ENCODE assay signal across 18 cellular contexts in the genomic region with DNA sequence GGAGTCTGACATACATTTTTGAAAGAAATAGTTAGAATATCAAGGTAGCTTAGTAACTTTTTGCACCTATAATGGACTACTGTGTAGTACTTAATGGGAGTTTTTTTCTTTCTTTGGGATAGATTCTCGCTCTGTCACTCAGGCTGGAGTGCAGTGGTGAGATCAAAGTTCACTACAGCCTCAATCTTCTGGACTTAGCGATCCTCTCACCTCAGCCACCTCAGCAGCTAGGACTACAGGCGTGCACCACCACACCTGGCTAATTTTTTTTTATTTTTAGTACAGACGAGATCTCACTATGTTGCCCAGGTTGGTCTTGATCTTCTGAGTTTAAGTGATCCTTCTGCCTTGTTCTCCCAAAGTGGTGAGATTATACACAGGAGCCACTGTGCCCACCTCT. TPM values are rescaled to one million over a fixed set of nuclear protein-coding genes. Genes with fewer than 3 reads are reported as not detected.
DNase-seq lines count a peak whose midpoint lies in the region; ATAC-seq, FAIRE-seq and TF ChIP-seq lines count a peak whose summit lies in the region.
"Had no signal": no experiment of that assay in that cellular context is flagged by ENCODE, and none has a peak within 500 bp of the region (broad histone marks: within the 10 kb centered on the region; RNA-seq: fewer than 3 reads in every experiment).

No MANE protein-coding gene starts in this region.

- no peak overlapping the region for H2AK5ac ChIP-seq in trophoblast cell (ENCODE audit: low read length)

- H3K4me2 ChIP-seq in HepG2 (ENCODE audit: low read depth, low read length) (no peak overlapping the region), trophoblast cell (ENCODE audit: low read length) (no peak overlapping the region)
- H3K4me2 ChIP-seq: BLaER1 had no signal

- H4K91ac ChIP-seq in trophoblast cell (ENCODE audit: low read depth, low read length): no peak overlapping the region

- DNase-seq in right atrium auricular region (ENCODE audit: low spot score) (peak; percentile 11), left ventricle myocardium superior (no peak), HepG2 (ENCODE audit: low spot score) (no peak), trophoblast cell (no peak), foreskin melanocyte (no peak), amniotic stem cell (lab: John Stamatoyannopoulos, UW) (no peak)
- DNase-seq: 8988T, Calu3, DMS79 treated with DMSO at 0.1 percent for 48 hours, GF-D8, GM23248, IMR-90 had no signal

- H3K27ac ChIP-seq in right atrium auricular region (no peak overlapping the region), HepG2 (ENCODE audit: extremely low read length, insufficient read depth, low read length) (no peak overlapping the region), trophoblast cell (ENCODE audit: low read depth, low read length) (no peak overlapping the region)
- H3K27ac ChIP-seq: BLaER1, GM23248, HL-60 had no signal

- no peak for TF ChIP-seq RAD21 in HepG2 (CRISPR knock-in tag; IDR thresholded peaks at IDR 0.05)

- no peak overlapping the region for H3K4me3 ChIP-seq in right atrium auricular region
- H3K4me3 ChIP-seq in HepG2 (replicated peaks in 1 of 3; ENCODE audit: insufficient read depth in 1 of 3, low read depth in 2 of 3, low read length in 3 of 3): no peak overlapping the region
- no peak overlapping the region for H3K4me3 ChIP-seq in trophoblast cell (ENCODE audit: low read depth, low read length)
- H3K4me3 ChIP-seq: BLaER1, GM23248, HAP-1 had no signal

- no peak overlapping the region for H4K8ac ChIP-seq in trophoblast cell (ENCODE audit: low read depth, low read length)

- no peak for TF ChIP-seq POLR2A in HepG2 (IDR thresholded peaks at IDR 0.05; ENCODE audit: insufficient read depth in 1 of 2, low read depth in 2 of 2, low read length in 2 of 2)

- no peaks in the 10 kb centered on the region for H3K79me1 ChIP-seq in trophoblast cell (ENCODE audit: low read length)

- no TSS peak for BruUV-seq in HepG2 (replicated peaks; lab: Mats Ljungman, UMichigan)

- H3K27me3 ChIP-seq in right atrium auricular region: no peaks in the 10 kb centered on the region
- H3K27me3 ChIP-seq in HepG2 (ENCODE audit: control insufficient read depth in 1 of 2, insufficient read depth in 2 of 2, low read length in 2 of 2): no peaks in the 10 kb centered on the region
- no peaks in the 10 kb centered on the region for H3K27me3 ChIP-seq in trophoblast cell (ENCODE audit: insufficient read depth, low read length)
- H3K27me3 ChIP-seq: BLaER1 had no signal

- CTCF ChIA-PET in HepG2 (lab: Yijun Ruan, JAX; ENCODE audit: low intra/inter-chr PET ratio, low total read pairs): no interaction called here

- no peak overlapping the region for H3K9ac ChIP-seq in HepG2 (ENCODE audit: insufficient read depth, low read depth, low read length)
- no peak overlapping the region for H3K9ac ChIP-seq in trophoblast cell (ENCODE audit: low read length)
- H3K9ac ChIP-seq: BLaER1, GM23248 had no signal

- no peak overlapping the region for H2BK12ac ChIP-seq in trophoblast cell (ENCODE audit: low read length)

- no peak for FAIRE-seq in HepG2 (lab: Jason Lieb, UNC)
- FAIRE-seq: GM19239 had no signal

- 96% methylated on average over 4 of the region's 4 CpGs for WGBS in HepG2 (ENCODE audit: low lambda C conversion rate)
- WGBS in trophoblast cell (ENCODE audit: extremely low coverage, insufficient coverage, insufficient read length): no CpG with 5 or more reads among the region's 4 CpGs

- H4K20me1 ChIP-seq in HepG2 (ENCODE audit: insufficient read depth, low read length): peaks cover 41% of the 10 kb centered on the region

- TF ChIP-seq EP300 in HepG2 (IDR thresholded peaks at IDR 0.05; ENCODE audit: low read depth in 2 of 2, low read length in 2 of 2) (no peak), HepG2 (CRISPR knock-in tag; IDR thresholded peaks at IDR 0.05; ENCODE audit: borderline replicate concordance) (no peak)

- intact Hi-C loops in left ventricle myocardium superior (cut with micrococcal nuclease) (no loop called here), HepG2 (cut with micrococcal nuclease; ENCODE audit: unreplicated experiment) (no loop called here)

- POLR2A ChIA-PET in HepG2 (lab: Yijun Ruan, JAX): no interaction called here

- no peak overlapping the region for H3K14ac ChIP-seq in trophoblast cell (ENCODE audit: low read length)

- H4K12ac ChIP-seq in trophoblast cell (ENCODE audit: low read depth, low read length): no peak overlapping the region

- H3K18ac ChIP-seq in trophoblast cell (ENCODE audit: low read length): no peak overlapping the region

- in situ Hi-C loops in HepG2 (cut with HindIII; ENCODE audit: extremely low pct_ligation_motif_present, low pct_unique_long_range_greater_than_20kb): no loop called here

- ATAC-seq in left ventricle myocardium superior (no peak), HepG2 (no peak; the same call in 1 of the 3 replicates), HG02623 (IDR thresholded peaks at IDR 0.05; ENCODE audit: unreplicated experiment) (no peak)
- ATAC-seq: CD8-positive, alpha-beta T cell had no signal

- TF ChIP-seq CTCF in right atrium auricular region (IDR thresholded peaks at IDR 0.05): no peak
- no peak for TF ChIP-seq CTCF in HepG2 (CRISPR knock-in tag; IDR thresholded peaks at IDR 0.05)

- H2AFZ ChIP-seq in HepG2 (ENCODE audit: low read length) (no peak overlapping the region), trophoblast cell (ENCODE audit: insufficient read depth, low read length, poor library complexity) (no peak overlapping the region)
- H2AFZ ChIP-seq: GM23248 had no signal

- H2BK5ac ChIP-seq in trophoblast cell (ENCODE audit: low read depth, low read length, poor library complexity): no peak overlapping the region

- H3K23ac ChIP-seq in trophoblast cell (ENCODE audit: low read length): no peak overlapping the region

- H3K79me2 ChIP-seq in HepG2 (ENCODE audit: insufficient read depth, low read length) (peaks cover 82% of the 10 kb centered on the region), trophoblast cell (ENCODE audit: control insufficient read depth, insufficient read depth, low read length, poor library complexity) (peaks cover 22% of the 10 kb centered on the region)

- peak overlapping the region; percentile 75 for H3K4ac ChIP-seq in trophoblast cell (ENCODE audit: low read depth, low read length)

- no peaks in the 10 kb centered on the region for H3K4me1 ChIP-seq in right atrium auricular region
- peaks cover 28% of the 10 kb centered on the region for H3K4me1 ChIP-seq in HepG2 (ENCODE audit: insufficient read depth, low read length)
- no peaks in the 10 kb centered on the region for H3K4me1 ChIP-seq in trophoblast cell (ENCODE audit: control insufficient read depth in 1 of 2, insufficient read depth in 2 of 2, low read length in 2 of 2)
- H3K4me1 ChIP-seq: BLaER1, HAP-1 had no signal

- no peak overlapping the region for H2BK120ac ChIP-seq in trophoblast cell (ENCODE audit: insufficient read depth, low read length, poor library complexity)

- peaks cover 22% of the 10 kb centered on the region for H3K36me3 ChIP-seq in right atrium auricular region
- peaks cover 6 to 24% of the 10 kb centered on the region in 2 experiments; a peak in 4 of 5 replicates for H3K36me3 ChIP-seq in HepG2 (replicated peaks in 1 of 2; ENCODE audit: control insufficient read depth in 1 of 2, insufficient read depth in 2 of 2, low read length in 2 of 2)
- H3K36me3 ChIP-seq in trophoblast cell (ENCODE audit: control insufficient read depth in 1 of 2, insufficient read depth in 2 of 2, low read length in 2 of 2): peaks cover 18 to 28% of the 10 kb centered on the region in 2 experiments

- H3K9me3 ChIP-seq in right atrium auricular region (no peaks in the 10 kb centered on the region), HepG2 (ENCODE audit: low read length) (no peaks in the 10 kb centered on the region), trophoblast cell (ENCODE audit: insufficient read depth, low read depth, low read length) (no peaks in the 10 kb centered on the region)
- H3K9me3 ChIP-seq: BLaER1, HAP-1 had no signal

TF ChIP-seq in HepG2, 621 proteins besides CTCF, POLR2A, EP300 and RAD21 (continues in another document):
- TF ChIP-seq, protein P1, sequence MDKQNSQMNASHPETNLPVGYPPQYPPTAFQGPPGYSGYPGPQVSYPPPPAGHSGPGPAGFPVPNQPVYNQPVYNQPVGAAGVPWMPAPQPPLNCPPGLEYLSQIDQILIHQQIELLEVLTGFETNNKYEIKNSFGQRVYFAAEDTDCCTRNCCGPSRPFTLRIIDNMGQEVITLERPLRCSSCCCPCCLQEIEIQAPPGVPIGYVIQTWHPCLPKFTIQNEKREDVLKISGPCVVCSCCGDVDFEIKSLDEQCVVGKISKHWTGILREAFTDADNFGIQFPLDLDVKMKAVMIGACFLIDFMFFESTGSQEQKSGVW (CRISPR knock-in tag; IDR thresholded peaks at IDR 0.05; ENCODE audit: borderline replicate concordance): no peak
- no peak for TF ChIP-seq ZNF550 (CRISPR knock-in tag; IDR thresholded peaks at IDR 0.05; ENCODE audit: borderline replicate concordance)
- TF ChIP-seq NONO (IDR thresholded peaks at IDR 0.05): no peak
- TF ChIP-seq NONO (CRISPR knock-in tag; conservative IDR thresholded peaks at IDR 0.05): no peak

RNA-seq across cellular contexts. Expression of a gene that starts 9.5 kb away (rescaled TPM):
- 10 to 100 TPM; 42.9 to 45.1 TPM for total RNA-seq in right atrium auricular region
- 43.0 TPM for total RNA-seq in left ventricle myocardium superior
- total RNA-seq in HepG2 (2016; rRNA removed; fragmentation: Illumina TruSeq; extraction: Trizol): 23.0 and 36.2 TPM in 2 replicates
- total RNA-seq in HepG2 (2016; cell fraction: cytosol; rRNA removed; fragmentation: Illumina TruSeq; extraction: Trizol; ENCODE audit: low read depth): 7.0 and 9.1 TPM in 2 replicates
- total RNA-seq in HepG2 (2016; cell fraction: insoluble cytoplasmic fraction; rRNA removed; fragmentation: Illumina TruSeq; extraction: Trizol): 23.9 and 35.6 TPM in 2 replicates
- total RNA-seq in HepG2 (2016; cell fraction: membrane; rRNA removed; fragmentation: Illumina TruSeq; extraction: Trizol): 9.0 and 11.2 TPM in 2 replicates
- 29.2 and 33.5 TPM in 2 replicates for total RNA-seq in HepG2 (2016; cell fraction: nucleus; rRNA removed; fragmentation: Illumina TruSeq; extraction: Trizol)
- 10.3 and 14.1 TPM in 2 replicates for polyA plus RNA-seq in HepG2 (2011; rRNA removed)
- polyA plus RNA-seq in HepG2 (2011; cell fraction: cytosol; rRNA removed): 4.6 and 8.1 TPM in 2 replicates
- polyA plus RNA-seq in HepG2 (2011; cell fraction: nucleus; rRNA removed): 8.2 and 11.5 TPM in 2 replicates
- polyA plus RNA-seq in HepG2 (2012): 12.5 and 13.0 TPM in 2 replicates
- polyA plus RNA-seq in HepG2 (2016; cell fraction: cytosol; fragmentation: Illumina TruSeq; extraction: Trizol; ENCODE audit: low read depth): 0.34 and 0.37 TPM in 2 replicates
- polyA plus RNA-seq in HepG2 (2016; cell fraction: insoluble cytoplasmic fraction; fragmentation: Illumina TruSeq; extraction: Trizol; ENCODE audit: low read depth): 15.4 and 16.5 TPM in 2 replicates
- polyA plus RNA-seq in HepG2 (2016; cell fraction: membrane; fragmentation: Illumina TruSeq; extraction: Trizol; ENCODE audit: low read depth): 1.4 and 1.8 TPM in 2 replicates
- 17.1 and 17.4 TPM in 2 replicates for polyA plus RNA-seq in HepG2 (2016; cell fraction: nucleus; fragmentation: Illumina TruSeq; extraction: Trizol; ENCODE audit: insufficient read depth, low read depth)
- 18.5 and 31.2 TPM in 2 replicates for polyA minus RNA-seq in HepG2 (2011; rRNA and poly(A)+ RNA removed; ENCODE audit: low replicate concordance)
- 29.5 and 45.7 TPM in 2 replicates for polyA minus RNA-seq in HepG2 (2011; cell fraction: cytosol; rRNA and poly(A)+ RNA removed)
- 48.7 and 64.9 TPM in 2 replicates for polyA minus RNA-seq in HepG2 (2011; cell fraction: nucleus; rRNA and poly(A)+ RNA removed)
- polyA plus RNA-seq in trophoblast cell (2013): 24.7 and 29.0 TPM in 2 replicates
